8 cellular contexts compared by ENCODE assay signal in the genomic region with DNA sequence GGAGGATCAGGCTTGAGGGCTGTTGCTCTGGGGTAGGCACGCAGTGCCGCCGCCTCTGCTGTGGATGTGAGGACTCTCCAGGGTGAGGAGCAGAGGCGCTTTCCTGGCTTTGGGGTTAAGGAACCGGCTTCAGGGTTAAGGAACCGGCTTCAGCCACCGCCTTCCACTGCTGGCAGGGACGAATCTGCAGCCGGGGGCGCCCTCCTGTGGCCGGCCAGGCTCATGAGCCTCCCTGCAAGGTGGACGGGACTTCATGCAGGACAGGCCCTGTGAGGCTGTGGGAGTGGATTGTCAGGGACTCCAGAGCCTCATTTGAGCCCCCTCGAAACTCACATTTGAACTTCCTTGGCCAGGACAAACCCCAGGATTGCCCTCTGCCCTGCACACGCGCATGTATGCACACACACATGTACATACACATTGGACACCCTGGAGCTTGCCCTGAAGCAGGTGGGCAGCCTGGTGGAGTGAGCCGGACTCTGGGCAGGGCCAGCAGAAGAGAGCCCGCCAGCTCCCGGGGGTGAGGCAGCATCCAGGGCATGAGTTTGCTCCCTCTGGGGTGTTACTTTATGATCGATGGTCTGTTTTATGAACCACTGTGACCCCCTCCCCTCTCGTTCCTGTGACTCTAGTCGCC.
DNase-seq lines count a peak whose midpoint lies in the region; ATAC-seq, FAIRE-seq and TF ChIP-seq lines count a peak whose summit lies in the region.

No MANE protein-coding gene starts in this region.

- 19% methylated on average over 21 of the region's 21 CpGs for WGBS in GM12878 (ENCODE audit: insufficient coverage, insufficient replicate concordance, low lambda C conversion rate, missing lambda C conversion rate)

- peak; percentile 84 to 88 (median 86) for TF ChIP-seq CTCF in GM12878 (IDR thresholded peaks at IDR 0.05 in 2 of 3, conservative IDR thresholded peaks at IDR 0.05 in 1 of 3; ENCODE audit: control insufficient read depth in 2 of 3, extremely low read depth in 1 of 3, insufficient read depth in 1 of 3, low read depth in 3 of 3, low read length in 3 of 3)

- H3K36me3 ChIP-seq in GM12878 (ENCODE audit: control insufficient read depth in 2 of 2, insufficient read depth in 2 of 2, low read length in 1 of 2) = no peaks in the 10 kb centered on the region

- intact Hi-C loops in GM12878 (cut with micrococcal nuclease; ENCODE audit: unreplicated experiment) = loop anchor here (1.0 kb wide), 1 partner anchor 153 kb away; no protein-coding TSS in a partner anchor

- H2AFZ ChIP-seq in GM12878 (ENCODE audit: control insufficient read depth, low read depth, low read length) = peak overlapping the region; percentile 27

- no peaks in the 10 kb centered on the region; a peak in 1 of 4 replicates for H3K27me3 ChIP-seq in GM12878 (replicated peaks in 1 of 2; ENCODE audit: control insufficient read depth in 2 of 2, insufficient read depth in 2 of 2, low read length in 1 of 2)

- no peak for FAIRE-seq in GM12878 (lab: Jason Lieb, UNC)

- H3K9me3 ChIP-seq in GM12878 (replicated peaks; ENCODE audit: control insufficient read depth, insufficient read depth, low read length) = no peaks in the 10 kb centered on the region

- no peak for TF ChIP-seq POLR2A in GM12878 (IDR thresholded peaks at IDR 0.05; ENCODE audit: low read depth, low read length)

- H3K4me1 ChIP-seq in GM12878 (ENCODE audit: control insufficient read depth, insufficient read depth, low read length) = peaks cover 28% of the 10 kb centered on the region

- DNase-seq in stimulated activated CD4-positive, alpha-beta T cell treated with anti-CD3 and anti-CD28 coated beads, Interleukin-12 subunit alpha, Interleukin-12 subunit beta, amount 100 ng/mL, for 48 hours (ENCODE audit: low read depth in 2 of 3, low spot score in 1 of 3) = peak; percentile 12 to 26 (median 26)
- no peak for DNase-seq in stimulated activated CD4-positive, alpha-beta T cell treated with anti-CD3 and anti-CD28 coated beads, Interleukin-4, amount 100 ng/mL, for 4 hours
- DNase-seq in NCI-H526 (lab: John Stamatoyannopoulos, UW) (peak; percentile 39 to 83), GM12878 (ENCODE audit: low read depth, low spot score) (peak; percentile 19), iPS-NIHi11 (ENCODE audit: low spot score) (peak; percentile 89)
- DNase-seq in stimulated activated CD4-positive, alpha-beta T cell treated with anti-CD3 and anti-CD28 coated beads, TNF-alpha, amount 100 ng/mL, for 48 hours (ENCODE audit: low read depth in 3 of 3) = peak; percentile 15 to 30 (median 25)

- H3K4me2 ChIP-seq in GM12878 (ENCODE audit: control insufficient read depth, insufficient read depth) = no peak overlapping the region

- no peak overlapping the region for H3K9ac ChIP-seq in GM12878 (ENCODE audit: control insufficient read depth, insufficient read depth, low read length)

- H3K79me2 ChIP-seq in GM12878 (ENCODE audit: control insufficient read depth, insufficient read depth, low read length) = no peaks in the 10 kb centered on the region

- no TSS peak for BruUV-seq in GM12878 (replicated peaks; lab: Mats Ljungman, UMichigan)

- H3K4me3 ChIP-seq in GM12878 = no peak overlapping the region

- H4K20me1 ChIP-seq in GM12878 (ENCODE audit: control insufficient read depth, insufficient read depth) = no peaks in the 10 kb centered on the region

- CTCF ChIA-PET in GM12878 (lab: Yijun Ruan, JAX) = interaction anchor here (0.8 to 3.3 kb wide), 2 partner anchors 154 to 179 kb away, joined by 5 to 26 read pairs; no protein-coding TSS in a partner anchor

- peak overlapping the region; percentile 2; the same call in 1 of the 2 replicates for H3K27ac ChIP-seq in GM12878 (ENCODE audit: control insufficient read depth, insufficient read depth)

- RAD21 ChIA-PET in GM12878 (lab: Charles Lee; ENCODE audit: unreplicated experiment) = no interaction called here

- TF ChIP-seq EP300 in GM12878 (IDR thresholded peaks at IDR 0.05; ENCODE audit: borderline replicate concordance in 1 of 2, control insufficient read depth in 1 of 2, low read depth in 2 of 2, low read length in 2 of 2) = no peak

- peak; percentile 68 for ATAC-seq in HG02759 (IDR thresholded peaks at IDR 0.05; ENCODE audit: unreplicated experiment)
- peak; percentile 88 for ATAC-seq in GM12878
- ATAC-seq in GM18870 (IDR thresholded peaks at IDR 0.05; ENCODE audit: unreplicated experiment) = no peak

- in situ Hi-C loops in GM12878 (cut with MboI) = loop anchor here (5.0 kb wide), 2 partner anchors 154 to 179 kb away; no protein-coding TSS in a partner anchor

- peak; percentile 86 for TF ChIP-seq RAD21 in GM12878 (IDR thresholded peaks at IDR 0.05; ENCODE audit: insufficient read depth, low read depth, low read length)

- SMC1A ChIA-PET in GM12878 (lab: Charles Lee; ENCODE audit: uncharacterized antibody, unreplicated experiment) = no interaction called here

- POLR2A ChIA-PET in GM12878 (lab: Charles Lee) = no interaction called here

TF ChIP-seq in GM12878, 131 proteins besides CTCF, POLR2A, EP300 and RAD21 (continues in another document):
- no peak for TF ChIP-seq CEBPZ (IDR thresholded peaks at IDR 0.05; ENCODE audit: low read depth, low read length)
- no peak for TF ChIP-seq ZNF274 (IDR thresholded peaks at IDR 0.05; ENCODE audit: insufficient read depth, insufficient read length)
- TF ChIP-seq RAD51 (IDR thresholded peaks at IDR 0.05) = no peak
- TF ChIP-seq GATAD2B (conservative IDR thresholded peaks at IDR 0.05; ENCODE audit: low read depth) = no peak
- no peak for TF ChIP-seq ZBTB40 (IDR thresholded peaks at IDR 0.05; ENCODE audit: borderline replicate concordance)
- TF ChIP-seq SMC3 (IDR thresholded peaks at IDR 0.05; ENCODE audit: borderline replicate concordance, low read length) = peak; percentile 73
- TF ChIP-seq ETV6 (conservative IDR thresholded peaks at IDR 0.05 in 1 of 2, IDR thresholded peaks at IDR 0.05 in 1 of 2; ENCODE audit: borderline replicate concordance in 1 of 2, low read depth in 1 of 2) = no peak
- TF ChIP-seq CBX3 (IDR thresholded peaks at IDR 0.05; ENCODE audit: borderline replicate concordance, low read depth) = no peak
- TF ChIP-seq HDAC6 (IDR thresholded peaks at IDR 0.05; ENCODE audit: unreplicated experiment) = no peak
- TF ChIP-seq NBN (IDR thresholded peaks at IDR 0.05) = no peak
- peak; percentile 51; the same call in 1 of the 2 replicates for TF ChIP-seq YY1 (IDR thresholded peaks at IDR 0.05; ENCODE audit: low read depth, low read length)
- no peak for TF ChIP-seq MYB (IDR thresholded peaks at IDR 0.05; ENCODE audit: borderline replicate concordance, low read depth, low read length)

Comparison
In these comparisons a context has a peak if more than half of its experiments do, and no peak if none do; other contexts are left out.
1. DNase-seq: peak in stimulated activated CD4-positive, alpha-beta T cell treated with anti-CD3 and anti-CD28 coated beads, Interleukin-12 subunit alpha, Interleukin-12 subunit beta, amount 100 ng/mL, for 48 hours (3 of 3), NCI-H526 (2 of 2), GM12878 (single experiment), iPS-NIHi11 (single experiment) and stimulated activated CD4-positive, alpha-beta T cell treated with anti-CD3 and anti-CD28 coated beads, TNF-alpha, amount 100 ng/mL, for 48 hours (3 of 3); none in stimulated activated CD4-positive, alpha-beta T cell treated with anti-CD3 and anti-CD28 coated beads, Interleukin-4, amount 100 ng/mL, for 4 hours (0 of 2).